In the genomic region with DNA sequence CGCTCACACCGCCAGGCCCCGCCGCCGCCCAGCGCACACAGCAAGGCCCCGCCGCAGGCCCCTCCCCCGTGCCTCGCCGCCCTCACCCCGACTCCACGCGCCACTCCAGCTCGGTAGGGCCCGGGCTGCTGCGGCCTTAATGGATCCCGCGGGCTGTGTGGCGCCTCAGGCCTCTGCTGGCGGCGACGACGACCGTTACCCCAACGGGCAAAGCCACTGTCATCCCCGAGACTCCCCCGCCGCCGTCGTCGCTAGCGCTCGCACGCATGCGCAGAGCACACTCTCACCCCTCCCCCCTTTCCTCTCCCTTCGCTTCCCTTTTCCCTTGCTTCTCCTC, we compare ENCODE assay signal across 8 cellular contexts. TPM values are rescaled to one million over a fixed set of nuclear protein-coding genes. Genes with fewer than 3 reads are reported as not detected.
DNase-seq lines count a peak whose midpoint lies in the region; ATAC-seq and TF ChIP-seq lines count a peak whose summit lies in the region.

A gene with protein sequence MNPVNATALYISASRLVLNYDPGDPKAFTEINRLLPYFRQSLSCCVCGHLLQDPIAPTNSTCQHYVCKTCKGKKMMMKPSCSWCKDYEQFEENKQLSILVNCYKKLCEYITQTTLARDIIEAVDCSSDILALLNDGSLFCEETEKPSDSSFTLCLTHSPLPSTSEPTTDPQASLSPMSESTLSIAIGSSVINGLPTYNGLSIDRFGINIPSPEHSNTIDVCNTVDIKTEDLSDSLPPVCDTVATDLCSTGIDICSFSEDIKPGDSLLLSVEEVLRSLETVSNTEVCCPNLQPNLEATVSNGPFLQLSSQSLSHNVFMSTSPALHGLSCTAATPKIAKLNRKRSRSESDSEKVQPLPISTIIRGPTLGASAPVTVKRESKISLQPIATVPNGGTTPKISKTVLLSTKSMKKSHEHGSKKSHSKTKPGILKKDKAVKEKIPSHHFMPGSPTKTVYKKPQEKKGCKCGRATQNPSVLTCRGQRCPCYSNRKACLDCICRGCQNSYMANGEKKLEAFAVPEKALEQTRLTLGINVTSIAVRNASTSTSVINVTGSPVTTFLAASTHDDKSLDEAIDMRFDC (minus strand): TSS at position 272 of the 337 bp plus-strand sequence. CDS start 1,222 bp downstream, outside the sequence.

- H3K4me3 Mint-ChIP-seq in central memory CD8-positive, alpha-beta T cell, result peak within 1 kb of the TSS; percentile 95

- peak within 1 kb of the TSS; percentile 100 for H3K27ac ChIP-seq in lung (ENCODE audit: low read depth in 1 of 2, low read length in 1 of 2)
- H3K27ac ChIP-seq in transverse colon, result peak within 1 kb of the TSS; percentile 99 to 100 (median 100)

- H3K9me3 ChIP-seq in lung (ENCODE audit: control insufficient read depth in 2 of 2, insufficient read depth in 1 of 2, low read length in 1 of 2) (no peaks in the 10 kb centered on the region), transverse colon (no peaks in the 10 kb centered on the region)

- no peaks in the 10 kb centered on the region for H3K27me3 Mint-ChIP-seq in central memory CD8-positive, alpha-beta T cell

- H3K9me3 Mint-ChIP-seq in central memory CD8-positive, alpha-beta T cell, result no peaks in the 10 kb centered on the region

- H3K36me3 Mint-ChIP-seq in central memory CD8-positive, alpha-beta T cell (ENCODE audit: insufficient read depth), result peaks cover 48% of the 10 kb centered on the region

- H3K27ac Mint-ChIP-seq in central memory CD8-positive, alpha-beta T cell (ENCODE audit: low read depth), result peak within 1 kb of the TSS; percentile 99

- no peaks in the 10 kb centered on the region for H3K27me3 ChIP-seq in lung (ENCODE audit: control insufficient read depth, insufficient read depth)
- no peaks in the 10 kb centered on the region for H3K27me3 ChIP-seq in transverse colon

- 0 to 2% methylated on average over 26 to 37 of the region's 37 CpGs for WGBS in lung, 2 donors
- 0% methylated on average over 1 to 34 of the region's 37 CpGs for WGBS in transverse colon (ENCODE audit: low coverage in 1 of 2), 2 donors

- H3K36me3 ChIP-seq in lung (ENCODE audit: control insufficient read depth in 2 of 2, insufficient read depth in 2 of 2, low read length in 2 of 2) (no peaks in the 10 kb centered on the region), transverse colon (no peaks in the 10 kb centered on the region)

- intact Hi-C loops in transverse colon (cut with DNase I; ENCODE audit: low total_unique reads), result loop anchor here (10.0 kb wide), 1 partner anchor 59 kb away; a partner anchor contains a TSS

- in situ Hi-C loops in transverse colon (cut with MboI; ENCODE audit: low pct_ligation_motif_present in 1 of 4, low pct_unique_long_range_greater_than_20kb in 1 of 4, low sequenced_read_pairs in 3 of 4), result no loop called here

- DNase-seq in Jurkat, Clone E6-1 (ENCODE audit: low read depth, low spot score), result no peak
- no peak for DNase-seq in central memory CD8-positive, alpha-beta T cell (ENCODE audit: low spot score in 2 of 2)
- DNase-seq in lung (ENCODE audit: low spot score) (no peak), transverse colon (peak; percentile 79), NCI-H774 (lab: John Stamatoyannopoulos, UW) (no peak), NOMO-1 treated with DMSO at 0.1 percent for 48 hours (lab: John Stamatoyannopoulos, UW; ENCODE audit: unreplicated experiment) (no peak), NCI-H1092 treated with DMSO at 0.1 percent for 48 hours (lab: John Stamatoyannopoulos, UW) (no peak)

- H3K4me1 Mint-ChIP-seq in central memory CD8-positive, alpha-beta T cell, result peaks cover 58% of the 10 kb centered on the region

- peak within 1 kb of the TSS; percentile 78 for H3K4me3 ChIP-seq in Jurkat, Clone E6-1 (ENCODE audit: low read length)
- H3K4me3 ChIP-seq in lung, result peak within 1 kb of the TSS; percentile 78
- H3K4me3 ChIP-seq in transverse colon, result peak within 1 kb of the TSS; percentile 72 to 96 (median 86)

- H3K4me1 ChIP-seq in lung (ENCODE audit: control insufficient read depth in 2 of 2, insufficient read depth in 2 of 2, low read length in 2 of 2) (peaks cover 3 to 5% of the 10 kb centered on the region in 2 donors), transverse colon (peaks cover 17 to 40% (median 35%) of the 10 kb centered on the region in 4 donors)

- TF ChIP-seq CTCF in lung (IDR thresholded peaks at IDR 0.05; ENCODE audit: control extremely low read depth, extremely low read depth), result no peak
- TF ChIP-seq CTCF in transverse colon (IDR thresholded peaks at IDR 0.05), result no peak

- peak; percentile 16 for ATAC-seq in GM18517 (IDR thresholded peaks at IDR 0.05; ENCODE audit: unreplicated experiment)
- ATAC-seq in central memory CD8-positive, alpha-beta T cell (replicated peaks; ENCODE audit: extremely low read depth, poor library complexity, severe bottlenecking), result peak; percentile 15
- no peak for ATAC-seq in lung (ENCODE audit: insufficient read depth, low FRiP score)

- no peak for TF ChIP-seq EP300 in transverse colon (IDR thresholded peaks at IDR 0.05; ENCODE audit: low read depth)

- TF ChIP-seq POLR2A in transverse colon (IDR thresholded peaks at IDR 0.05), result peak; percentile 67

RNA-seq across cellular contexts. Expression of the gene that starts here (rescaled TPM):
- polyA plus RNA-seq in Jurkat, Clone E6-1 (2012; ENCODE audit: insufficient read depth, insufficient read length), result 36.5 TPM
- total RNA-seq in lung (10 to 100 TPM; 30.6 to 44.0 TPM), transverse colon (10 to 100 TPM; 18.2 to 42.7 (median 31.7) TPM)
- 1 to 10 TPM; 5.4 to 9.5 TPM for polyA plus RNA-seq in lung
